In genomic region chr1:145760395-145760949, GRCh38 we compare ENCODE assay signal across 4 cellular contexts. TPM values are rescaled to one million over a fixed set of nuclear protein-coding genes. Genes with fewer than 3 reads are reported as not detected.
"Had no signal": no experiment of that assay in that cellular context is flagged by ENCODE, and none has a peak within 500 bp of the region (broad histone marks: within the 10 kb centered on the region; RNA-seq: fewer than 3 reads in every experiment).

No MANE protein-coding gene starts in this region.

RNA-seq across cellular contexts. Expression of gene CD160, which starts 41.2 kb away (rescaled TPM):
- total RNA-seq: GM23248, H4, HT-29, IMR-90 had no signal

RNA-seq across cellular contexts. Expression of gene PDZK1, which starts 53.3 kb away (rescaled TPM):
- total RNA-seq: H4 had no signal
